Comparison of ENCODE assay signal across 12 cellular contexts in genomic region chr20:48350291-48350988, GRCh38.
DNase-seq lines count a peak whose midpoint lies in the region; ATAC-seq and TF ChIP-seq lines count a peak whose summit lies in the region.
"Had no signal": no experiment of that assay in that cellular context is flagged by ENCODE, and none has a peak within 500 bp of the region (broad histone marks: within the 10 kb centered on the region; RNA-seq: fewer than 3 reads in every experiment).

No MANE protein-coding gene starts in this region.

- H3K4me3 Mint-ChIP-seq in progenitor cell of endocrine pancreas (ENCODE audit: low read depth), result no peak overlapping the region
- H3K4me3 Mint-ChIP-seq: activated CD4-positive, alpha-beta memory T cell treated with anti-CD3 and anti-CD28 coated beads for 36 hours; naive thymus-derived CD4-positive, alpha-beta T cell had no signal

- no peaks in the 10 kb centered on the region for H3K27me3 ChIP-seq in colonic mucosa
- H3K27me3 ChIP-seq: upper lobe of left lung had no signal

- H3K36me3 ChIP-seq in colonic mucosa, result no peaks in the 10 kb centered on the region
- H3K36me3 ChIP-seq: upper lobe of left lung had no signal

- no peaks in the 10 kb centered on the region for H3K27me3 Mint-ChIP-seq in progenitor cell of endocrine pancreas

- H3K36me3 Mint-ChIP-seq in progenitor cell of endocrine pancreas (ENCODE audit: insufficient read depth), result no peaks in the 10 kb centered on the region
- no peaks in the 10 kb centered on the region for H3K36me3 Mint-ChIP-seq in activated naive CD4-positive, alpha-beta T cell treated with anti-CD3 and anti-CD28 coated beads, Interleukin-2, amount 50 U/mL, for 72 hours
- H3K36me3 Mint-ChIP-seq: activated CD4-positive, alpha-beta memory T cell treated with anti-CD3 and anti-CD28 coated beads for 36 hours; naive thymus-derived CD4-positive, alpha-beta T cell had no signal

- no peaks in the 10 kb centered on the region for H3K4me1 Mint-ChIP-seq in progenitor cell of endocrine pancreas (ENCODE audit: low read depth)

- no peak overlapping the region for H3K27ac ChIP-seq in colonic mucosa
- H3K27ac ChIP-seq: upper lobe of left lung had no signal

- intact Hi-C loops in colonic mucosa (cut with DNase I), result no loop called here

- H3K4me1 ChIP-seq in colonic mucosa, result no peaks in the 10 kb centered on the region
- H3K4me1 ChIP-seq: upper lobe of left lung had no signal

- no peak overlapping the region for H3K4me3 ChIP-seq in colonic mucosa
- H3K4me3 ChIP-seq: upper lobe of left lung had no signal

- TF ChIP-seq CTCF in colonic mucosa (IDR thresholded peaks at IDR 0.05), result peak; percentile 13
- peak; percentile 35 for TF ChIP-seq CTCF in progenitor cell of endocrine pancreas (IDR thresholded peaks at IDR 0.05; ENCODE audit: unreplicated experiment)

- H3K27ac Mint-ChIP-seq in progenitor cell of endocrine pancreas, result no peak overlapping the region
- no peak overlapping the region for H3K27ac Mint-ChIP-seq in activated naive CD4-positive, alpha-beta T cell treated with anti-CD3 and anti-CD28 coated beads, Interleukin-2, amount 50 U/mL, for 72 hours
- H3K27ac Mint-ChIP-seq: activated CD4-positive, alpha-beta memory T cell treated with anti-CD3 and anti-CD28 coated beads for 36 hours; naive thymus-derived CD4-positive, alpha-beta T cell had no signal

- DNase-seq in NCI-H2171 treated with DMSO at 0.1 percent for 48 hours (lab: John Stamatoyannopoulos, UW) (peak; percentile 40), NCI-H2171 (lab: John Stamatoyannopoulos, UW) (no peak), NAMALWA (ENCODE audit: low spot score) (peak; percentile 55), colonic mucosa (no peak), progenitor cell of endocrine pancreas (ENCODE audit: low spot score, unreplicated experiment) (no peak), islet precursor cell (no peak)
- no peak for DNase-seq in activated naive CD4-positive, alpha-beta T cell treated with anti-CD3 and anti-CD28 coated beads, Interleukin-2, amount 50 U/mL, for 72 hours (ENCODE audit: low spot score in 2 of 2)
- DNase-seq: activated CD4-positive, alpha-beta memory T cell treated with anti-CD3 and anti-CD28 coated beads for 36 hours; naive thymus-derived CD4-positive, alpha-beta T cell; stimulated activated CD4-positive, alpha-beta T cell treated with anti-CD3 and anti-CD28 coated beads, Interleukin-4, amount 100 ng/mL, for 24 hours; upper lobe of left lung had no signal

- H3K9me3 Mint-ChIP-seq in progenitor cell of endocrine pancreas (ENCODE audit: low read depth), result peaks cover 12% of the 10 kb centered on the region
- H3K9me3 Mint-ChIP-seq in activated naive CD4-positive, alpha-beta T cell treated with anti-CD3 and anti-CD28 coated beads, Interleukin-2, amount 50 U/mL, for 72 hours, result peaks cover 0 to 3% of the 10 kb centered on the region in 2 donors

- no peaks in the 10 kb centered on the region for H3K9me3 ChIP-seq in colonic mucosa
- H3K9me3 ChIP-seq: upper lobe of left lung had no signal

- no peak for ATAC-seq in activated naive CD4-positive, alpha-beta T cell treated with anti-CD3 and anti-CD28 coated beads, Interleukin-2, amount 50 U/mL, for 72 hours
- ATAC-seq in HG03342 (IDR thresholded peaks at IDR 0.05; ENCODE audit: unreplicated experiment), result no peak
- ATAC-seq: naive thymus-derived CD4-positive, alpha-beta T cell had no signal

- H3K9ac ChIP-seq in colonic mucosa (ENCODE audit: low read depth in 2 of 2, low read length in 2 of 2), result no peak overlapping the region

Comparison
In these comparisons a context has a peak if more than half of its experiments do, and no peak if none do; other contexts are left out.
1. DNase-seq: peak in NCI-H2171 treated with DMSO at 0.1 percent for 48 hours (single experiment) and NAMALWA (single experiment); none in NCI-H2171 (single experiment), colonic mucosa (single experiment), progenitor cell of endocrine pancreas (single experiment), activated naive CD4-positive, alpha-beta T cell treated with anti-CD3 and anti-CD28 coated beads, Interleukin-2, amount 50 U/mL, for 72 hours (0 of 2) and islet precursor cell (single experiment).